20 cellular contexts compared by ENCODE assay signal in genomic region chr19:35310811-35311465, GRCh38. TPM values are rescaled to one million over a fixed set of nuclear protein-coding genes. Genes with fewer than 3 reads are reported as not detected.
DNase-seq lines count a peak whose midpoint lies in the region; ATAC-seq, FAIRE-seq and TF ChIP-seq lines count a peak whose summit lies in the region.
"Had no signal": no experiment of that assay in that cellular context is flagged by ENCODE, and none has a peak within 500 bp of the region (broad histone marks: within the 10 kb centered on the region; RNA-seq: fewer than 3 reads in every experiment).

No MANE protein-coding gene starts in this region.

- BruUV-seq in HepG2 (replicated peaks; lab: Mats Ljungman, UMichigan), result no TSS peak

- no peaks in the 10 kb centered on the region for H3K36me3 Mint-ChIP-seq in nephron progenitor cell (ENCODE audit: low read depth)
- H3K36me3 Mint-ChIP-seq in stimulated activated naive B cell treated with anti-CD40 and anti-IgM and Interleukin-4, amounts not matched to agents 10 μg/mL and 1 μg/mL and 100 μg/mL, for 72 hours, result no peaks in the 10 kb centered on the region
- no peaks in the 10 kb centered on the region for H3K36me3 Mint-ChIP-seq in activated T-cell treated with anti-CD3 and anti-CD28 coated beads, Interleukin-2, amount 50 U/mL, for 24 hours (ENCODE audit: low read depth)
- H3K36me3 Mint-ChIP-seq: CD8-positive, alpha-beta memory T cell had no signal

- peak overlapping the region; percentile 22 for H3K27ac Mint-ChIP-seq in nephron progenitor cell
- peak overlapping the region; percentile 57 for H3K27ac Mint-ChIP-seq in stimulated activated naive B cell treated with anti-CD40 and anti-IgM and Interleukin-4, amounts not matched to agents 10 μg/mL and 1 μg/mL and 100 μg/mL, for 72 hours
- H3K27ac Mint-ChIP-seq in activated T-cell treated with anti-CD3 and anti-CD28 coated beads, Interleukin-2, amount 50 U/mL, for 24 hours, result no peak overlapping the region
- H3K27ac Mint-ChIP-seq: CD8-positive, alpha-beta memory T cell had no signal

- CTCF ChIA-PET in HepG2 (lab: Yijun Ruan, JAX; ENCODE audit: low intra/inter-chr PET ratio, low total read pairs), result no interaction called here

- TF ChIP-seq EP300 in HepG2 (IDR thresholded peaks at IDR 0.05; ENCODE audit: low read depth in 2 of 2, low read length in 2 of 2), result no peak
- TF ChIP-seq EP300 in HepG2 (CRISPR knock-in tag; IDR thresholded peaks at IDR 0.05; ENCODE audit: borderline replicate concordance), result no peak

- H3K27ac ChIP-seq in HepG2 (ENCODE audit: extremely low read length, insufficient read depth, low read length), result no peak overlapping the region
- no peak overlapping the region for H3K27ac ChIP-seq in right lobe of liver
- H3K27ac ChIP-seq: A549, SJCRH30 had no signal

- H3K36me3 ChIP-seq in HepG2 (replicated peaks in 1 of 2; ENCODE audit: control insufficient read depth in 1 of 2, insufficient read depth in 2 of 2, low read length in 2 of 2) (no peaks in the 10 kb centered on the region), right lobe of liver (no peaks in the 10 kb centered on the region)
- H3K36me3 ChIP-seq: SJCRH30 had no signal

- no peak for FAIRE-seq in HepG2 (lab: Jason Lieb, UNC)
- FAIRE-seq: A549, D721Med, H1 had no signal

- H3K79me2 ChIP-seq in HepG2 (ENCODE audit: insufficient read depth, low read length), result no peaks in the 10 kb centered on the region

- no peak for TF ChIP-seq RAD21 in HepG2 (CRISPR knock-in tag; IDR thresholded peaks at IDR 0.05)

- intact Hi-C loops in HepG2 (cut with micrococcal nuclease; ENCODE audit: unreplicated experiment), result no loop called here
- intact Hi-C loops in right lobe of liver (cut with DNase I), result no loop called here

- H3K27me3 Mint-ChIP-seq in nephron progenitor cell (ENCODE audit: low read depth, poor library complexity), result peaks cover 11% of the 10 kb centered on the region
- H3K27me3 Mint-ChIP-seq in stimulated activated naive B cell treated with anti-CD40 and anti-IgM and Interleukin-4, amounts not matched to agents 10 μg/mL and 1 μg/mL and 100 μg/mL, for 72 hours, result no peaks in the 10 kb centered on the region
- no peaks in the 10 kb centered on the region for H3K27me3 Mint-ChIP-seq in activated T-cell treated with anti-CD3 and anti-CD28 coated beads, Interleukin-2, amount 50 U/mL, for 24 hours

- H3K4me3 ChIP-seq in HepG2 (replicated peaks in 1 of 3; ENCODE audit: insufficient read depth in 1 of 3, low read depth in 2 of 3, low read length in 3 of 3) (no peak overlapping the region), right lobe of liver (no peak overlapping the region)
- H3K4me3 ChIP-seq: A549, SJCRH30 had no signal

- H3K9me3 ChIP-seq in HepG2 (ENCODE audit: low read length), result no peaks in the 10 kb centered on the region
- no peaks in the 10 kb centered on the region for H3K9me3 ChIP-seq in right lobe of liver
- H3K9me3 ChIP-seq: A549, SJCRH30 had no signal

- peaks cover 96% of the 10 kb centered on the region for H3K4me1 Mint-ChIP-seq in nephron progenitor cell
- peaks cover 51 to 79% of the 10 kb centered on the region in 2 donors for H3K4me1 Mint-ChIP-seq in stimulated activated naive B cell treated with anti-CD40 and anti-IgM and Interleukin-4, amounts not matched to agents 10 μg/mL and 1 μg/mL and 100 μg/mL, for 72 hours
- H3K4me1 Mint-ChIP-seq in activated T-cell treated with anti-CD3 and anti-CD28 coated beads, Interleukin-2, amount 50 U/mL, for 24 hours (ENCODE audit: low read depth), result peaks cover 2% of the 10 kb centered on the region
- H3K4me1 Mint-ChIP-seq: CD8-positive, alpha-beta memory T cell had no signal

- H3K9ac ChIP-seq in HepG2 (ENCODE audit: insufficient read depth, low read depth, low read length), result no peak overlapping the region

- peak; percentile 16 for ATAC-seq in HepG2
- no peak for ATAC-seq in right lobe of liver
- ATAC-seq in stimulated activated naive B cell treated with anti-CD40 and anti-IgM and Interleukin-4, amounts not matched to agents 10 μg/mL and 1 μg/mL and 100 μg/mL, for 72 hours (replicated peaks), result no peak

- H3K4me2 ChIP-seq in HepG2 (ENCODE audit: low read depth, low read length), result no peak overlapping the region
- H3K4me2 ChIP-seq: A549 had no signal

- TF ChIP-seq CTCF in HepG2 (CRISPR knock-in tag; IDR thresholded peaks at IDR 0.05) (no peak), right lobe of liver (IDR thresholded peaks at IDR 0.05) (no peak), nephron progenitor cell (IDR thresholded peaks at IDR 0.05) (no peak)

- POLR2A ChIA-PET in HepG2 (lab: Yijun Ruan, JAX), result interaction anchor here (1.1 kb wide), 1 partner anchor 30 kb away, joined by 3 read pairs; no protein-coding TSS in a partner anchor

- H3K4me3 Mint-ChIP-seq in nephron progenitor cell, result no peak overlapping the region
- no peak overlapping the region for H3K4me3 Mint-ChIP-seq in stimulated activated naive B cell treated with anti-CD40 and anti-IgM and Interleukin-4, amounts not matched to agents 10 μg/mL and 1 μg/mL and 100 μg/mL, for 72 hours
- H3K4me3 Mint-ChIP-seq in activated T-cell treated with anti-CD3 and anti-CD28 coated beads, Interleukin-2, amount 50 U/mL, for 24 hours, result no peak overlapping the region
- H3K4me3 Mint-ChIP-seq: CD8-positive, alpha-beta memory T cell had no signal

- H3K9me3 Mint-ChIP-seq in nephron progenitor cell, result no peaks in the 10 kb centered on the region
- no peaks in the 10 kb centered on the region for H3K9me3 Mint-ChIP-seq in stimulated activated naive B cell treated with anti-CD40 and anti-IgM and Interleukin-4, amounts not matched to agents 10 μg/mL and 1 μg/mL and 100 μg/mL, for 72 hours
- no peaks in the 10 kb centered on the region for H3K9me3 Mint-ChIP-seq in activated T-cell treated with anti-CD3 and anti-CD28 coated beads, Interleukin-2, amount 50 U/mL, for 24 hours
- H3K9me3 Mint-ChIP-seq: CD8-positive, alpha-beta memory T cell had no signal

- no peak for DNase-seq in HepG2 (ENCODE audit: low spot score)
- no peak for DNase-seq in right lobe of liver
- DNase-seq in RPMI7951 (ENCODE audit: low read depth), result peak; percentile 53
- no peak for DNase-seq in nephron progenitor cell
- DNase-seq in stimulated activated naive B cell treated with anti-CD40 and anti-IgM and Interleukin-4, amounts not matched to agents 10 μg/mL and 1 μg/mL and 100 μg/mL, for 72 hours, result no peak
- DNase-seq in activated T-cell treated with anti-CD3 and anti-CD28 coated beads, Interleukin-2, amount 50 U/mL, for 24 hours, result no peak
- no peak for DNase-seq in globus pallidus (ENCODE audit: low spot score)
- no peak for DNase-seq in activated CD8-positive, alpha-beta memory T cell treated with anti-CD3 and anti-CD28 coated beads for 24 hours
- DNase-seq: C1 segment of cervical spinal cord; CD8-positive, alpha-beta memory T cell; KG1; NCI-H1417; NCI-H187; NCI-H2227 treated with DMSO at 0.1 percent for 48 hours; NCI-H524; SJCRH30 had no signal

- TF ChIP-seq POLR2A in HepG2 (IDR thresholded peaks at IDR 0.05; ENCODE audit: insufficient read depth in 1 of 2, low read depth in 2 of 2, low read length in 2 of 2) (no peak), right lobe of liver (IDR thresholded peaks at IDR 0.05) (no peak)

- in situ Hi-C loops in HepG2 (cut with HindIII; ENCODE audit: extremely low pct_ligation_motif_present, low pct_unique_long_range_greater_than_20kb), result no loop called here

- H3K4me1 ChIP-seq in HepG2 (ENCODE audit: insufficient read depth, low read length), result peaks cover 99% of the 10 kb centered on the region
- H3K4me1 ChIP-seq in right lobe of liver, result peaks cover 0 to 7% (median 0%) of the 10 kb centered on the region in 4 donors
- H3K4me1 ChIP-seq: A549 had no signal

- H4K20me1 ChIP-seq in HepG2 (ENCODE audit: insufficient read depth, low read length), result no peaks in the 10 kb centered on the region

- WGBS in HepG2 (ENCODE audit: low lambda C conversion rate), result 89% methylated on average over 9 of the region's 10 CpGs
- 90% methylated on average over 8 of the region's 10 CpGs for WGBS in right lobe of liver (ENCODE audit: insufficient coverage, low coverage, low lambda C conversion rate, missing lambda C conversion rate)

- H3K27me3 ChIP-seq in HepG2 (ENCODE audit: control insufficient read depth in 1 of 2, insufficient read depth in 2 of 2, low read length in 2 of 2) (no peaks in the 10 kb centered on the region), right lobe of liver (no peaks in the 10 kb centered on the region)
- H3K27me3 ChIP-seq: SJCRH30 had no signal

- H2AFZ ChIP-seq in HepG2 (ENCODE audit: low read length), result no peak overlapping the region

RNA-seq across cellular contexts. Expression of gene CD22, which starts 18.0 kb away (rescaled TPM):
- total RNA-seq in HepG2 (2016; rRNA removed; fragmentation: Illumina TruSeq; extraction: Trizol) (0.49 and 0.71 TPM in 2 replicates), right lobe of liver (1 to 10 TPM in 3 of 6 experiments, under 1 TPM in 3; 0.39 to 1.3 (median 0.96) TPM)
- 0.53 and 1.0 TPM in 2 replicates for total RNA-seq in HepG2 (2016; cell fraction: cytosol; rRNA removed; fragmentation: Illumina TruSeq; extraction: Trizol; ENCODE audit: low read depth)
- 0.40 and 0.97 TPM in 2 replicates for total RNA-seq in HepG2 (2016; cell fraction: insoluble cytoplasmic fraction; rRNA removed; fragmentation: Illumina TruSeq; extraction: Trizol)
- total RNA-seq in HepG2 (2016; cell fraction: membrane; rRNA removed; fragmentation: Illumina TruSeq; extraction: Trizol), result 0.62 and 0.93 TPM in 2 replicates
- 2.8 and 3.5 TPM in 2 replicates for total RNA-seq in HepG2 (2016; cell fraction: nucleus; rRNA removed; fragmentation: Illumina TruSeq; extraction: Trizol)
- 0.98 and 1.7 TPM in 2 replicates for polyA plus RNA-seq in HepG2 (2011; rRNA removed)
- polyA plus RNA-seq in HepG2 (2011; cell fraction: cytosol; rRNA removed), result 0.49 and 0.85 TPM in 2 replicates
- polyA plus RNA-seq in HepG2 (2011; cell fraction: nucleus; rRNA removed), result 1.8 and 2.5 TPM in 2 replicates
- polyA plus RNA-seq in HepG2 (2012), result 0.66 and 0.72 TPM in 2 replicates
- polyA plus RNA-seq in HepG2 (2016; cell fraction: cytosol; fragmentation: Illumina TruSeq; extraction: Trizol; ENCODE audit: low read depth), result 0.19 and 0.31 TPM in 2 replicates
- polyA plus RNA-seq in HepG2 (2016; cell fraction: insoluble cytoplasmic fraction; fragmentation: Illumina TruSeq; extraction: Trizol; ENCODE audit: low read depth), result 0.82 and 1.2 TPM in 2 replicates
- 0.36 and 0.50 TPM in 2 replicates for polyA plus RNA-seq in HepG2 (2016; cell fraction: membrane; fragmentation: Illumina TruSeq; extraction: Trizol; ENCODE audit: low read depth)
- 3.9 and 6.0 TPM in 2 replicates for polyA plus RNA-seq in HepG2 (2016; cell fraction: nucleus; fragmentation: Illumina TruSeq; extraction: Trizol; ENCODE audit: insufficient read depth, low read depth)
- polyA minus RNA-seq in HepG2 (2011; rRNA and poly(A)+ RNA removed; ENCODE audit: low replicate concordance), result 1.6 and 2.4 TPM in 2 replicates
- polyA minus RNA-seq in HepG2 (2011; cell fraction: cytosol; rRNA and poly(A)+ RNA removed), result 1.5 TPM in 1 of 2 replicates, not detected in the other
- 0.64 and 0.99 TPM in 2 replicates for polyA minus RNA-seq in HepG2 (2011; cell fraction: nucleus; rRNA and poly(A)+ RNA removed)
- 0.20 and 0.24 TPM in 2 replicates for total RNA-seq in RPMI7951 (2014; rRNA removed; shearing (Covaris generic))
- total RNA-seq: G401 had no signal
- polyA plus RNA-seq: CD8-positive, alpha-beta memory T cell had no signal

RNA-seq across cellular contexts. Expression of gene MAG, which starts 19.0 kb away (rescaled TPM):
- total RNA-seq in HepG2 (2016; rRNA removed; fragmentation: Illumina TruSeq; extraction: Trizol), result 0.80 and 1.3 TPM in 2 replicates
- 0.26 and 0.71 TPM in 2 replicates for total RNA-seq in HepG2 (2016; cell fraction: cytosol; rRNA removed; fragmentation: Illumina TruSeq; extraction: Trizol; ENCODE audit: low read depth)
- total RNA-seq in HepG2 (2016; cell fraction: insoluble cytoplasmic fraction; rRNA removed; fragmentation: Illumina TruSeq; extraction: Trizol), result 0.56 and 0.87 TPM in 2 replicates
- total RNA-seq in HepG2 (2016; cell fraction: membrane; rRNA removed; fragmentation: Illumina TruSeq; extraction: Trizol), result 0.59 and 1.5 TPM in 2 replicates
- 1.6 and 2.6 TPM in 2 replicates for total RNA-seq in HepG2 (2016; cell fraction: nucleus; rRNA removed; fragmentation: Illumina TruSeq; extraction: Trizol)
- 0.17 and 0.20 TPM in 2 replicates for polyA plus RNA-seq in HepG2 (2011; rRNA removed)
- 0.13 and 0.27 TPM in 2 replicates for polyA plus RNA-seq in HepG2 (2011; cell fraction: cytosol; rRNA removed)
- 0.40 and 0.93 TPM in 2 replicates for polyA plus RNA-seq in HepG2 (2011; cell fraction: nucleus; rRNA removed)
- polyA plus RNA-seq in HepG2 (2012), result not detected in 2 replicates
- 0.70 TPM in 2 replicates for polyA plus RNA-seq in HepG2 (2016; cell fraction: cytosol; fragmentation: Illumina TruSeq; extraction: Trizol; ENCODE audit: low read depth)
- polyA plus RNA-seq in HepG2 (2016; cell fraction: insoluble cytoplasmic fraction; fragmentation: Illumina TruSeq; extraction: Trizol; ENCODE audit: low read depth), result 0.38 and 1.3 TPM in 2 replicates
- 0.24 and 0.97 TPM in 2 replicates for polyA plus RNA-seq in HepG2 (2016; cell fraction: membrane; fragmentation: Illumina TruSeq; extraction: Trizol; ENCODE audit: low read depth)
- polyA plus RNA-seq in HepG2 (2016; cell fraction: nucleus; fragmentation: Illumina TruSeq; extraction: Trizol; ENCODE audit: insufficient read depth, low read depth), result 0.82 and 1.5 TPM in 2 replicates
- not detected in 2 replicates for polyA minus RNA-seq in HepG2 (2011; rRNA and poly(A)+ RNA removed; ENCODE audit: low replicate concordance)
- not detected in 2 replicates for polyA minus RNA-seq in HepG2 (2011; cell fraction: cytosol; rRNA and poly(A)+ RNA removed)
- polyA minus RNA-seq in HepG2 (2011; cell fraction: nucleus; rRNA and poly(A)+ RNA removed), result 0.64 and 0.75 TPM in 2 replicates
- total RNA-seq in right lobe of liver, result under 1 TPM in 1 of 6 experiments, not detected in 5; 0.40 TPM
- not detected in 2 replicates for total RNA-seq in RPMI7951 (2014; rRNA removed; shearing (Covaris generic))
- total RNA-seq: CD8-positive, alpha-beta memory T cell; G401 had no signal
- polyA plus RNA-seq: A549 had no signal

RNA-seq across cellular contexts. Expression of gene HAMP, which starts 28.6 kb away (rescaled TPM):
- 25.7 and 47.6 TPM in 2 replicates for total RNA-seq in HepG2 (2016; rRNA removed; fragmentation: Illumina TruSeq; extraction: Trizol)
- total RNA-seq in HepG2 (2016; cell fraction: cytosol; rRNA removed; fragmentation: Illumina TruSeq; extraction: Trizol; ENCODE audit: low read depth), result 25.4 and 32.6 TPM in 2 replicates
- total RNA-seq in HepG2 (2016; cell fraction: insoluble cytoplasmic fraction; rRNA removed; fragmentation: Illumina TruSeq; extraction: Trizol), result 29.6 and 46.4 TPM in 2 replicates
- total RNA-seq in HepG2 (2016; cell fraction: membrane; rRNA removed; fragmentation: Illumina TruSeq; extraction: Trizol), result 20.2 and 24.3 TPM in 2 replicates
- 34.1 and 40.9 TPM in 2 replicates for total RNA-seq in HepG2 (2016; cell fraction: nucleus; rRNA removed; fragmentation: Illumina TruSeq; extraction: Trizol)
- 36.1 and 73.0 TPM in 2 replicates for polyA plus RNA-seq in HepG2 (2011; rRNA removed)
- 15.0 and 69.5 TPM in 2 replicates for polyA plus RNA-seq in HepG2 (2011; cell fraction: cytosol; rRNA removed)
- 13.2 and 42.5 TPM in 2 replicates for polyA plus RNA-seq in HepG2 (2011; cell fraction: nucleus; rRNA removed)
- polyA plus RNA-seq in HepG2 (2012), result 6.0 and 30.6 TPM in 2 replicates
- polyA plus RNA-seq in HepG2 (2016; cell fraction: cytosol; fragmentation: Illumina TruSeq; extraction: Trizol; ENCODE audit: low read depth), result 29.7 and 32.2 TPM in 2 replicates
- 44.0 and 52.6 TPM in 2 replicates for polyA plus RNA-seq in HepG2 (2016; cell fraction: insoluble cytoplasmic fraction; fragmentation: Illumina TruSeq; extraction: Trizol; ENCODE audit: low read depth)
- 28.8 and 30.2 TPM in 2 replicates for polyA plus RNA-seq in HepG2 (2016; cell fraction: membrane; fragmentation: Illumina TruSeq; extraction: Trizol; ENCODE audit: low read depth)
- 111 and 114 TPM in 2 replicates for polyA plus RNA-seq in HepG2 (2016; cell fraction: nucleus; fragmentation: Illumina TruSeq; extraction: Trizol; ENCODE audit: insufficient read depth, low read depth)
- 150 TPM in 1 of 2 replicates, not detected in the other for polyA minus RNA-seq in HepG2 (2011; rRNA and poly(A)+ RNA removed; ENCODE audit: low replicate concordance)
- 10.9 and 30.2 TPM in 2 replicates for polyA minus RNA-seq in HepG2 (2011; cell fraction: cytosol; rRNA and poly(A)+ RNA removed)
- polyA minus RNA-seq in HepG2 (2011; cell fraction: nucleus; rRNA and poly(A)+ RNA removed), result 9.2 and 18.0 TPM in 2 replicates
- 100 to 1,000 TPM in 2 of 6 experiments, 10 to 100 TPM in 3, under 1 TPM in 1; 0.86 to 146 (median 65.3) TPM for total RNA-seq in right lobe of liver
- not detected in 2 replicates for total RNA-seq in RPMI7951 (2014; rRNA removed; shearing (Covaris generic))
- total RNA-seq: G401, H1 had no signal
- polyA plus RNA-seq: A549; CD8-positive, alpha-beta memory T cell had no signal

RNA-seq across cellular contexts. Expression of gene FFAR1, which starts 36.8 kb away (rescaled TPM):
- total RNA-seq in HepG2 (2016; rRNA removed; fragmentation: Illumina TruSeq; extraction: Trizol) (not detected in 2 replicates), right lobe of liver (not detected)
- total RNA-seq in HepG2 (2016; cell fraction: cytosol; rRNA removed; fragmentation: Illumina TruSeq; extraction: Trizol; ENCODE audit: low read depth), result 0.09 TPM in 1 of 2 replicates, not detected in the other
- not detected in 2 replicates for total RNA-seq in HepG2 (2016; cell fraction: insoluble cytoplasmic fraction; rRNA removed; fragmentation: Illumina TruSeq; extraction: Trizol)
- total RNA-seq in HepG2 (2016; cell fraction: membrane; rRNA removed; fragmentation: Illumina TruSeq; extraction: Trizol), result not detected in 2 replicates
- not detected in 2 replicates for total RNA-seq in HepG2 (2016; cell fraction: nucleus; rRNA removed; fragmentation: Illumina TruSeq; extraction: Trizol)
- polyA plus RNA-seq in HepG2 (2011; rRNA removed), result not detected in 2 replicates
- polyA plus RNA-seq in HepG2 (2011; cell fraction: cytosol; rRNA removed), result not detected in 2 replicates
- not detected in 2 replicates for polyA plus RNA-seq in HepG2 (2011; cell fraction: nucleus; rRNA removed)
- not detected in 2 replicates for polyA plus RNA-seq in HepG2 (2012)
- polyA plus RNA-seq in HepG2 (2016; cell fraction: cytosol; fragmentation: Illumina TruSeq; extraction: Trizol; ENCODE audit: low read depth), result not detected in 2 replicates
- not detected in 2 replicates for polyA plus RNA-seq in HepG2 (2016; cell fraction: insoluble cytoplasmic fraction; fragmentation: Illumina TruSeq; extraction: Trizol; ENCODE audit: low read depth)
- not detected in 2 replicates for polyA plus RNA-seq in HepG2 (2016; cell fraction: membrane; fragmentation: Illumina TruSeq; extraction: Trizol; ENCODE audit: low read depth)
- polyA plus RNA-seq in HepG2 (2016; cell fraction: nucleus; fragmentation: Illumina TruSeq; extraction: Trizol; ENCODE audit: insufficient read depth, low read depth), result not detected in 2 replicates
- not detected in 2 replicates for polyA minus RNA-seq in HepG2 (2011; rRNA and poly(A)+ RNA removed; ENCODE audit: low replicate concordance)
- polyA minus RNA-seq in HepG2 (2011; cell fraction: cytosol; rRNA and poly(A)+ RNA removed), result not detected in 2 replicates
- not detected in 2 replicates for polyA minus RNA-seq in HepG2 (2011; cell fraction: nucleus; rRNA and poly(A)+ RNA removed)
- total RNA-seq in RPMI7951 (2014; rRNA removed; shearing (Covaris generic)), result not detected in 2 replicates
- total RNA-seq: CD8-positive, alpha-beta memory T cell; G401; H1; SJCRH30 had no signal
- polyA plus RNA-seq: A549; CD8-positive, alpha-beta memory T cell; H1 had no signal

RNA-seq across cellular contexts. Expression of gene USF2, which starts 42.2 kb away (rescaled TPM):
- total RNA-seq in HepG2 (2016; rRNA removed; fragmentation: Illumina TruSeq; extraction: Trizol) (44.8 and 54.9 TPM in 2 replicates), right lobe of liver (10 to 100 TPM; 65.4 to 78.5 (median 75.7) TPM)
- total RNA-seq in HepG2 (2016; cell fraction: cytosol; rRNA removed; fragmentation: Illumina TruSeq; extraction: Trizol; ENCODE audit: low read depth), result 85.6 and 90.7 TPM in 2 replicates
- 38.6 and 58.5 TPM in 2 replicates for total RNA-seq in HepG2 (2016; cell fraction: insoluble cytoplasmic fraction; rRNA removed; fragmentation: Illumina TruSeq; extraction: Trizol)
- total RNA-seq in HepG2 (2016; cell fraction: membrane; rRNA removed; fragmentation: Illumina TruSeq; extraction: Trizol), result 116 and 121 TPM in 2 replicates
- total RNA-seq in HepG2 (2016; cell fraction: nucleus; rRNA removed; fragmentation: Illumina TruSeq; extraction: Trizol), result 31.0 and 31.5 TPM in 2 replicates
- polyA plus RNA-seq in HepG2 (2011; rRNA removed), result 94.9 and 106 TPM in 2 replicates
- 72.5 and 101 TPM in 2 replicates for polyA plus RNA-seq in HepG2 (2011; cell fraction: cytosol; rRNA removed)
- polyA plus RNA-seq in HepG2 (2011; cell fraction: nucleus; rRNA removed), result 179 and 216 TPM in 2 replicates
- polyA plus RNA-seq in HepG2 (2012), result 59.3 and 80.8 TPM in 2 replicates
- 180 and 204 TPM in 2 replicates for polyA plus RNA-seq in HepG2 (2016; cell fraction: cytosol; fragmentation: Illumina TruSeq; extraction: Trizol; ENCODE audit: low read depth)
- polyA plus RNA-seq in HepG2 (2016; cell fraction: insoluble cytoplasmic fraction; fragmentation: Illumina TruSeq; extraction: Trizol; ENCODE audit: low read depth), result 76.3 and 81.0 TPM in 2 replicates
- 201 and 210 TPM in 2 replicates for polyA plus RNA-seq in HepG2 (2016; cell fraction: membrane; fragmentation: Illumina TruSeq; extraction: Trizol; ENCODE audit: low read depth)
- polyA plus RNA-seq in HepG2 (2016; cell fraction: nucleus; fragmentation: Illumina TruSeq; extraction: Trizol; ENCODE audit: insufficient read depth, low read depth), result 122 and 131 TPM in 2 replicates
- polyA minus RNA-seq in HepG2 (2011; rRNA and poly(A)+ RNA removed; ENCODE audit: low replicate concordance), result 64.5 and 74.9 TPM in 2 replicates
- 28.8 and 32.4 TPM in 2 replicates for polyA minus RNA-seq in HepG2 (2011; cell fraction: cytosol; rRNA and poly(A)+ RNA removed)
- 29.3 and 33.5 TPM in 2 replicates for polyA minus RNA-seq in HepG2 (2011; cell fraction: nucleus; rRNA and poly(A)+ RNA removed)
- total RNA-seq in RPMI7951 (2014; rRNA removed; shearing (Covaris generic)), result 33.9 and 37.4 TPM in 2 replicates
